Comparison of ENCODE assay signal across 2 cellular contexts in genomic region chr4:150546286-150546685, GRCh38.
TF ChIP-seq lines count a peak whose summit lies in the region.

No MANE protein-coding gene starts in this region.

TF ChIP-seq in GM23338, 12 proteins besides CTCF, POLR2A, EP300 and RAD21:
- no peak for TF ChIP-seq POLR2AphosphoS5 (IDR thresholded peaks at IDR 0.05; ENCODE audit: low read depth)
- no peak for TF ChIP-seq ZNF114 (CRISPR knock-in tag; IDR thresholded peaks at IDR 0.05)
- TF ChIP-seq ZNF462 (CRISPR knock-in tag; IDR thresholded peaks at IDR 0.05) = no peak
- no peak for TF ChIP-seq REST (IDR thresholded peaks at IDR 0.05; ENCODE audit: unreplicated experiment)
- no peak for TF ChIP-seq NANOG (IDR thresholded peaks at IDR 0.05; ENCODE audit: borderline replicate concordance)
- TF ChIP-seq ZNF331 (CRISPR knock-in tag; IDR thresholded peaks at IDR 0.05; ENCODE audit: low read depth) = no peak
- no peak for TF ChIP-seq STAT1 (IDR thresholded peaks at IDR 0.05; ENCODE audit: unreplicated experiment)
- TF ChIP-seq EZH2phosphoT487 (IDR thresholded peaks at IDR 0.05; ENCODE audit: unreplicated experiment) = no peak
- no peak for TF ChIP-seq JUNB (IDR thresholded peaks at IDR 0.05; ENCODE audit: unreplicated experiment)
- TF ChIP-seq ETS1 (IDR thresholded peaks at IDR 0.05) = no peak
- no peak for TF ChIP-seq EZH2 (IDR thresholded peaks at IDR 0.05; ENCODE audit: low read depth, unreplicated experiment)
- TF ChIP-seq CREB1 (CRISPR knock-in tag; IDR thresholded peaks at IDR 0.05; ENCODE audit: low read depth) = no peak

TF ChIP-seq in SK-N-SH, 30 proteins besides CTCF, POLR2A, EP300 and RAD21 (continued from another document):
- no peak for TF ChIP-seq RCOR1 (IDR thresholded peaks at IDR 0.05; ENCODE audit: low read length)
- TF ChIP-seq RFX5 (IDR thresholded peaks at IDR 0.05; ENCODE audit: low read length) = no peak
- no peak for TF ChIP-seq FOSL2 (IDR thresholded peaks at IDR 0.05; ENCODE audit: borderline replicate concordance, low read depth)
- no peak for TF ChIP-seq SIN3A (IDR thresholded peaks at IDR 0.05; ENCODE audit: borderline replicate concordance, low read depth, low read length)
- no peak for TF ChIP-seq JUND (IDR thresholded peaks at IDR 0.05)
- no peak for TF ChIP-seq REST (IDR thresholded peaks at IDR 0.05; ENCODE audit: low read depth, low read length)
- no peak for TF ChIP-seq NRF1 (IDR thresholded peaks at IDR 0.05; ENCODE audit: low read depth, low read length)
- TF ChIP-seq ELF1 (IDR thresholded peaks at IDR 0.05) = no peak
- TF ChIP-seq FOXM1 (IDR thresholded peaks at IDR 0.05; ENCODE audit: low read depth) = no peak
- no peak for TF ChIP-seq PBX3 (IDR thresholded peaks at IDR 0.05)
- no peak for TF ChIP-seq SMC3 (IDR thresholded peaks at IDR 0.05; ENCODE audit: low read depth, low read length)
- no peak for TF ChIP-seq MEF2A (IDR thresholded peaks at IDR 0.05; ENCODE audit: borderline replicate concordance, low read depth)
- TF ChIP-seq TCF12 (IDR thresholded peaks at IDR 0.05) = no peak
- TF ChIP-seq IRF3 (IDR thresholded peaks at IDR 0.05; ENCODE audit: low read depth, low read length) = no peak
- TF ChIP-seq POLR2AphosphoS5 (IDR thresholded peaks at IDR 0.05; ENCODE audit: low read depth, low read length) = no peak
